ENCODE assay signal across 8 cellular contexts in genomic region chr4:110049951-110050925, GRCh38.
DNase-seq lines count a peak whose midpoint lies in the region; ATAC-seq and TF ChIP-seq lines count a peak whose summit lies in the region.

No MANE protein-coding gene starts in this region.

- H4K20me1 ChIP-seq in MM.1S (ENCODE audit: insufficient read depth, low read length), result no peaks in the 10 kb centered on the region

- H3K79me2 ChIP-seq in MM.1S (ENCODE audit: low read length), result no peaks in the 10 kb centered on the region

- CTCF ChIA-PET in activated B cell treated with CpG ODN at 0.5 μM for 24 hours (lab: Charles Lee), result interaction anchor here (0.6 to 3.3 kb wide), 18 partner anchors 10 to 1981 kb away, joined by 3 to 21 read pairs (median 4); no protein-coding TSS in a partner anchor

- no peaks in the 10 kb centered on the region for H3K27me3 Mint-ChIP-seq in activated B cell treated with CpG ODN at 0.5 μM for 24 hours

- H3K27ac ChIP-seq in MM.1S (ENCODE audit: low read length), result no peak overlapping the region
- no peak overlapping the region for H3K27ac ChIP-seq in mesenchymal stem cell (ENCODE audit: low read length, poor library complexity, severe bottlenecking)

- H3F3A ChIP-seq in MM.1S (ENCODE audit: insufficient read depth, low read length), result 0 out of 2 replicates have a peak, but pooled peaks cover 3% of the 10 kb centered on the region

- H2BK15ac ChIP-seq in mesenchymal stem cell (ENCODE audit: low read depth, poor library complexity, severe bottlenecking), result no peak overlapping the region

- no peak overlapping the region for H3K4ac ChIP-seq in mesenchymal stem cell (ENCODE audit: low read depth in 1 of 2, low read length in 2 of 2)

- no peak overlapping the region for H3K4me3 Mint-ChIP-seq in activated B cell treated with CpG ODN at 0.5 μM for 24 hours

- H2BK120ac ChIP-seq in mesenchymal stem cell (ENCODE audit: low read depth, low read length), result no peak overlapping the region

- H3K9me3 Mint-ChIP-seq in activated B cell treated with CpG ODN at 0.5 μM for 24 hours, result no peaks in the 10 kb centered on the region

- H3K4me3 ChIP-seq in MM.1S (ENCODE audit: low read length), result no peak overlapping the region
- no peak overlapping the region for H3K4me3 ChIP-seq in mesenchymal stem cell (ENCODE audit: insufficient read depth in 1 of 2, low read depth in 1 of 2, low read length in 2 of 2)

- no peak overlapping the region for H2AFZ ChIP-seq in MM.1S (ENCODE audit: low read length)
- no peak overlapping the region for H2AFZ ChIP-seq in mesenchymal stem cell (ENCODE audit: low read depth, low read length)

- no peaks in the 10 kb centered on the region for H3K4me1 Mint-ChIP-seq in activated B cell treated with CpG ODN at 0.5 μM for 24 hours

- H3K79me1 ChIP-seq in mesenchymal stem cell (replicated peaks; ENCODE audit: low read length, poor library complexity, severe bottlenecking), result no peaks in the 10 kb centered on the region

- intact Hi-C loops in activated B cell treated with CpG ODN at 0.5 μM for 24 hours (cut with micrococcal nuclease), result loop anchor here (1.0 to 10.0 kb wide), 3 partner anchors 161 to 1975 kb away; no protein-coding TSS in a partner anchor

- H3K9me2 ChIP-seq in MM.1S (replicated peaks; ENCODE audit: insufficient read depth, low read length), result no peaks in the 10 kb centered on the region

- H3K27me3 ChIP-seq in MM.1S (replicated peaks; ENCODE audit: insufficient read depth, low read length), result no peaks in the 10 kb centered on the region
- H3K27me3 ChIP-seq in mesenchymal stem cell (ENCODE audit: control insufficient read depth in 1 of 2, insufficient read depth in 1 of 2, low read length in 2 of 2), result no peaks in the 10 kb centered on the region

- H4K8ac ChIP-seq in mesenchymal stem cell (ENCODE audit: low read length), result no peak overlapping the region

- no peak overlapping the region for H3K18ac ChIP-seq in mesenchymal stem cell (ENCODE audit: low read depth in 1 of 2, low read length in 2 of 2)

- no peak overlapping the region for H2BK5ac ChIP-seq in mesenchymal stem cell (ENCODE audit: low read depth, low read length, poor library complexity, severe bottlenecking)

- 69% methylated on average over 5 of the region's 9 CpGs for WGBS in mesenchymal stem cell

- POLR2A ChIA-PET in activated B cell treated with CpG ODN at 0.5 μM for 24 hours (lab: Charles Lee), result interaction anchor here (1.2 kb wide), 1 partner anchor 146 kb away, joined by 3 read pairs; no protein-coding TSS in a partner anchor

- H3K4me2 ChIP-seq in MM.1S (ENCODE audit: low read depth, low read length) (no peak overlapping the region), mesenchymal stem cell (ENCODE audit: low read length, poor library complexity, severe bottlenecking) (no peak overlapping the region)

- H3K27ac Mint-ChIP-seq in activated B cell treated with CpG ODN at 0.5 μM for 24 hours, result no peak overlapping the region

- no peaks in the 10 kb centered on the region for H3K9me3 ChIP-seq in MM.1S (replicated peaks; ENCODE audit: insufficient read depth, low read length)
- H3K9me3 ChIP-seq in mesenchymal stem cell (ENCODE audit: control insufficient read depth, low read length), result no peaks in the 10 kb centered on the region

- H3K36me3 ChIP-seq in MM.1S (replicated peaks; ENCODE audit: insufficient read depth, low read length), result no peaks in the 10 kb centered on the region
- peaks cover 3 to 6% of the 10 kb centered on the region in 2 experiments for H3K36me3 ChIP-seq in mesenchymal stem cell (ENCODE audit: control insufficient read depth in 1 of 2, insufficient read depth in 2 of 2, low read depth in 1 of 2, low read length in 2 of 2)

- H3K9ac ChIP-seq in MM.1S (ENCODE audit: low read length) (no peak overlapping the region), mesenchymal stem cell (ENCODE audit: low read length) (no peak overlapping the region)

- H3K14ac ChIP-seq in mesenchymal stem cell (ENCODE audit: low read length in 2 of 2), result no peak overlapping the region

- TF ChIP-seq CTCF in AG09319 (IDR thresholded peaks at IDR 0.05; ENCODE audit: low read depth, low read length), result peak; percentile 88
- peak; percentile 78 for TF ChIP-seq CTCF in MM.1S (IDR thresholded peaks at IDR 0.05; ENCODE audit: low read length)
- TF ChIP-seq CTCF in activated B cell treated with CpG ODN at 0.5 μM for 24 hours (IDR thresholded peaks at IDR 0.05), result peak; percentile 29

- DNase-seq in AG09319 (ENCODE audit: extremely low read depth, low read depth) (no peak), MM.1S (peak; percentile 44), activated B cell treated with CpG ODN at 0.5 μM for 24 hours (no peak), dedifferentiated amniotic fluid mesenchymal stem cell (ENCODE audit: extremely low spot score) (peak; percentile 52), mesenchymal stem cell (peak; percentile 59), HuH-7.5 (ENCODE audit: low spot score) (no peak)
- DNase-seq in stimulated activated CD8-positive, alpha-beta memory T cell treated with anti-CD3 and anti-CD28 coated beads, Interleukin-7, amount 100 ng/mL, for 1 hour (ENCODE audit: low read depth in 2 of 2), result peak; percentile 13 to 27

- no peak overlapping the region for H3K23ac ChIP-seq in mesenchymal stem cell (ENCODE audit: low read length in 2 of 2)

- no peaks in the 10 kb centered on the region for H3K36me3 Mint-ChIP-seq in activated B cell treated with CpG ODN at 0.5 μM for 24 hours (ENCODE audit: low read depth)

- H2AK5ac ChIP-seq in mesenchymal stem cell (ENCODE audit: low read length, severe bottlenecking), result no peak overlapping the region

- H2BK12ac ChIP-seq in mesenchymal stem cell (ENCODE audit: low read length in 2 of 2), result no peak overlapping the region

- no peak overlapping the region for H4K91ac ChIP-seq in mesenchymal stem cell (ENCODE audit: low read length)

- ATAC-seq in GM18868 (IDR thresholded peaks at IDR 0.05; ENCODE audit: unreplicated experiment) (peak; percentile 79), activated B cell treated with CpG ODN at 0.5 μM for 24 hours (ENCODE audit: low read depth) (no peak)

- peaks cover 11% of the 10 kb centered on the region for H3K4me1 ChIP-seq in MM.1S (ENCODE audit: low read length)
- no peaks in the 10 kb centered on the region for H3K4me1 ChIP-seq in mesenchymal stem cell (ENCODE audit: control insufficient read depth, insufficient read depth, low read depth, low read length)

Comparison
In these comparisons a context has a peak if more than half of its experiments do, and no peak if none do; other contexts are left out.
1. DNase-seq: peak in MM.1S (single experiment), dedifferentiated amniotic fluid mesenchymal stem cell (single experiment), mesenchymal stem cell (single experiment) and stimulated activated CD8-positive, alpha-beta memory T cell treated with anti-CD3 and anti-CD28 coated beads, Interleukin-7, amount 100 ng/mL, for 1 hour (2 of 2); none in AG09319 (single experiment), activated B cell treated with CpG ODN at 0.5 μM for 24 hours (single experiment) and HuH-7.5 (single experiment).
2. CTCF ChIP-seq: peak in every context shown above with its lines; median percentile 88 in AG09319; 78 in MM.1S; 29 in activated B cell treated with CpG ODN at 0.5 μM for 24 hours.